In the genomic region with DNA sequence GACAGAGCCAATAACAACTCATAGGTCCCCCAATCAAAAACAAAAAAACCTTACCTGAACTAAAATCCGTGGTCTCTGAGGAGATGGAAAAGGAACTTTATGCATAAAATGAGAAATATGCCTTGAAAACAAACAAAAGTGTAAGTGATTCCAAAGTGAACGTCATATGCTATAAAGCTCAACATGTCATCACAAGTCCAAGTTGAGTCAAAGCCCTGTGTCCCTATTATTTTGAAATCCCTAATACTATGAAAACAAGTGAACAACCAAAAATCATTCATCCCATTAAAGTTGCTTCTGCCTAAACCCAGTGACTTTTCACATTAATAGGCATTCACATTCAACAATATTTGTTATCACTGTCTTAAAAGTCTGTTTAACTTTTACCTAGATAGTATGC, we compare ENCODE assay signal across 1 cellular context.
TF ChIP-seq lines count a peak whose summit lies in the region.

No MANE protein-coding gene starts in this region.

TF ChIP-seq in GM12878, 131 proteins besides CTCF, POLR2A, EP300 and RAD21:
- TF ChIP-seq, protein P1, sequence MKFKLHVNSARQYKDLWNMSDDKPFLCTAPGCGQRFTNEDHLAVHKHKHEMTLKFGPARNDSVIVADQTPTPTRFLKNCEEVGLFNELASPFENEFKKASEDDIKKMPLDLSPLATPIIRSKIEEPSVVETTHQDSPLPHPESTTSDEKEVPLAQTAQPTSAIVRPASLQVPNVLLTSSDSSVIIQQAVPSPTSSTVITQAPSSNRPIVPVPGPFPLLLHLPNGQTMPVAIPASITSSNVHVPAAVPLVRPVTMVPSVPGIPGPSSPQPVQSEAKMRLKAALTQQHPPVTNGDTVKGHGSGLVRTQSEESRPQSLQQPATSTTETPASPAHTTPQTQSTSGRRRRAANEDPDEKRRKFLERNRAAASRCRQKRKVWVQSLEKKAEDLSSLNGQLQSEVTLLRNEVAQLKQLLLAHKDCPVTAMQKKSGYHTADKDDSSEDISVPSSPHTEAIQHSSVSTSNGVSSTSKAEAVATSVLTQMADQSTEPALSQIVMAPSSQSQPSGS (IDR thresholded peaks at IDR 0.05; ENCODE audit: low read length), result no peak
TF ChIP-seq in GM12878: peak in this region for 0.
